ENCODE assay signal across 13 cellular contexts in genomic region chr3:150094150-150094932, GRCh38.
DNase-seq lines count a peak whose midpoint lies in the region; ATAC-seq and TF ChIP-seq lines count a peak whose summit lies in the region.
"Had no signal": no experiment of that assay in that cellular context is flagged by ENCODE, and none has a peak within 500 bp of the region (broad histone marks: within the 10 kb centered on the region; RNA-seq: fewer than 3 reads in every experiment).

No MANE protein-coding gene starts in this region.

- H3K9me3 Mint-ChIP-seq in activated naive CD8-positive, alpha-beta T cell treated with anti-CD3 and anti-CD28 coated beads, Interleukin-2, amount 50 U/mL, for 24 hours = no peaks in the 10 kb centered on the region
- H3K9me3 Mint-ChIP-seq: activated CD4-positive, alpha-beta memory T cell treated with anti-CD3 and anti-CD28 coated beads, Interleukin-2, amount 10 ng/mL, durations not matched to agents 7 days and 5 days had no signal

- H3K27me3 ChIP-seq in MG63 (no peaks in the 10 kb centered on the region), kidney epithelial cell (ENCODE audit: control insufficient read depth, insufficient read depth, low read length) (no peaks in the 10 kb centered on the region), right atrium auricular region (no peaks in the 10 kb centered on the region)
- H3K27me3 ChIP-seq: adrenal gland had no signal

- H3K27ac Mint-ChIP-seq in activated naive CD8-positive, alpha-beta T cell treated with anti-CD3 and anti-CD28 coated beads, Interleukin-2, amount 50 U/mL, for 24 hours = no peak overlapping the region
- H3K27ac Mint-ChIP-seq: activated CD4-positive, alpha-beta memory T cell treated with anti-CD3 and anti-CD28 coated beads, Interleukin-2, amount 10 ng/mL, durations not matched to agents 7 days and 5 days had no signal

- DNase-seq in MG63 = peak; percentile 48
- peak; percentile 82 for DNase-seq in SW480 (ENCODE audit: low spot score)
- DNase-seq in kidney epithelial cell (ENCODE audit: low read depth) = peak; percentile 65
- DNase-seq in right atrium auricular region (ENCODE audit: low spot score) = no peak
- no peak for DNase-seq in activated naive CD8-positive, alpha-beta T cell treated with anti-CD3 and anti-CD28 coated beads, Interleukin-2, amount 50 U/mL, for 24 hours
- DNase-seq in activated gamma-delta T cell treated with Interleukin-2 at 50 U/mL for 16 hours = no peak
- DNase-seq in GM19240 (ENCODE audit: insufficient read length, low spot score) = no peak
- DNase-seq: activated CD4-positive, alpha-beta memory T cell treated with anti-CD3 and anti-CD28 coated beads, Interleukin-2, amount 10 ng/mL, durations not matched to agents 7 days and 5 days; adrenal gland; DMS79; erythroblast; lower lobe of right lung had no signal

- H3K4me3 Mint-ChIP-seq in activated naive CD8-positive, alpha-beta T cell treated with anti-CD3 and anti-CD28 coated beads, Interleukin-2, amount 50 U/mL, for 24 hours = no peak overlapping the region
- H3K4me3 Mint-ChIP-seq: activated CD4-positive, alpha-beta memory T cell treated with anti-CD3 and anti-CD28 coated beads, Interleukin-2, amount 10 ng/mL, durations not matched to agents 7 days and 5 days had no signal

- TF ChIP-seq CTCF in kidney epithelial cell (IDR thresholded peaks at IDR 0.05; ENCODE audit: insufficient read depth, low read length, poor library complexity, severe bottlenecking) (no peak), right atrium auricular region (IDR thresholded peaks at IDR 0.05) (no peak)

- H3K9me3 ChIP-seq in MG63 (no peaks in the 10 kb centered on the region), right atrium auricular region (no peaks in the 10 kb centered on the region)
- H3K9me3 ChIP-seq: adrenal gland, lower lobe of right lung had no signal

- peaks cover 7% of the 10 kb centered on the region for H3K27me3 Mint-ChIP-seq in activated naive CD8-positive, alpha-beta T cell treated with anti-CD3 and anti-CD28 coated beads, Interleukin-2, amount 50 U/mL, for 24 hours
- H3K27me3 Mint-ChIP-seq: activated CD4-positive, alpha-beta memory T cell treated with anti-CD3 and anti-CD28 coated beads, Interleukin-2, amount 10 ng/mL, durations not matched to agents 7 days and 5 days had no signal

- H3K36me3 ChIP-seq in MG63 = no peaks in the 10 kb centered on the region
- H3K36me3 ChIP-seq in kidney epithelial cell (ENCODE audit: control insufficient read depth, insufficient read depth, low read length) = no peaks in the 10 kb centered on the region
- H3K36me3 ChIP-seq in right atrium auricular region = no peaks in the 10 kb centered on the region
- H3K36me3 ChIP-seq: adrenal gland, lower lobe of right lung had no signal

- no peak overlapping the region for H3K27ac ChIP-seq in right atrium auricular region
- H3K27ac ChIP-seq: adrenal gland, lower lobe of right lung had no signal

- H3K4me1 Mint-ChIP-seq in activated naive CD8-positive, alpha-beta T cell treated with anti-CD3 and anti-CD28 coated beads, Interleukin-2, amount 50 U/mL, for 24 hours = peaks cover 18% of the 10 kb centered on the region
- H3K4me1 Mint-ChIP-seq: activated CD4-positive, alpha-beta memory T cell treated with anti-CD3 and anti-CD28 coated beads, Interleukin-2, amount 10 ng/mL, durations not matched to agents 7 days and 5 days had no signal

- H3K4me3 ChIP-seq in MG63 (no peak overlapping the region), kidney epithelial cell (ENCODE audit: low read depth, low read length) (no peak overlapping the region), right atrium auricular region (no peak overlapping the region)
- H3K4me3 ChIP-seq: adrenal gland, lower lobe of right lung had no signal

- H3K36me3 Mint-ChIP-seq in activated naive CD8-positive, alpha-beta T cell treated with anti-CD3 and anti-CD28 coated beads, Interleukin-2, amount 50 U/mL, for 24 hours (ENCODE audit: low read depth) = no peaks in the 10 kb centered on the region

- ATAC-seq in GM21529 (IDR thresholded peaks at IDR 0.05; ENCODE audit: unreplicated experiment) = peak; percentile 51
- ATAC-seq in activated naive CD8-positive, alpha-beta T cell treated with anti-CD3 and anti-CD28 coated beads, Interleukin-2, amount 50 U/mL, for 24 hours = no peak
- ATAC-seq: lower lobe of right lung had no signal

- H3K4me1 ChIP-seq in right atrium auricular region = no peaks in the 10 kb centered on the region
- H3K4me1 ChIP-seq: adrenal gland, lower lobe of right lung had no signal

Comparison
In these comparisons a context has a peak if more than half of its experiments do, and no peak if none do; other contexts are left out.
1. DNase-seq: peak in MG63 (single experiment), SW480 (single experiment) and kidney epithelial cell (single experiment); none in right atrium auricular region (single experiment), activated naive CD8-positive, alpha-beta T cell treated with anti-CD3 and anti-CD28 coated beads, Interleukin-2, amount 50 U/mL, for 24 hours (single experiment), activated gamma-delta T cell treated with Interleukin-2 at 50 U/mL for 16 hours (single experiment) and GM19240 (single experiment).